Comparison of ENCODE assay signal across 9 cellular contexts in genomic region chr17:9783012-9783411, GRCh38. TPM values are rescaled to one million over a fixed set of nuclear protein-coding genes. Genes with fewer than 3 reads are reported as not detected.
"Had no signal": no experiment of that assay in that cellular context is flagged by ENCODE, and none has a peak within 500 bp of the region (broad histone marks: within the 10 kb centered on the region; RNA-seq: fewer than 3 reads in every experiment).

No MANE protein-coding gene starts in this region.

- ATAC-seq: HepG2, K562 had no signal

- H3K27ac ChIP-seq: HL-60 had no signal

- H3K36me3 Mint-ChIP-seq: IgD-negative memory B cell had no signal

- DNase-seq: IMR-90, KBM-7, KG1 had no signal

- H3K4me1 Mint-ChIP-seq: IgD-negative memory B cell had no signal

- H3K4me3 Mint-ChIP-seq: IgD-negative memory B cell had no signal

- H3K9me3 Mint-ChIP-seq: IgD-negative memory B cell had no signal

- H3K27ac Mint-ChIP-seq: IgD-negative memory B cell had no signal

RNA-seq across cellular contexts. Expression of gene DHRS7C, which starts 8.4 kb away (rescaled TPM):
- total RNA-seq: HepG2, HT-29, HT1080, IMR-90, K562 had no signal

RNA-seq across cellular contexts. Expression of gene GSG1L2, which starts 38.9 kb away (rescaled TPM):
- total RNA-seq: HepG2, HT-29, HT1080, IMR-90, K562 had no signal

RNA-seq across cellular contexts. Expression of gene GLP2R, which starts 42.7 kb away (rescaled TPM):
- total RNA-seq: HT-29, IMR-90, K562 had no signal
